14 cellular contexts compared by ENCODE assay signal in the genomic region with DNA sequence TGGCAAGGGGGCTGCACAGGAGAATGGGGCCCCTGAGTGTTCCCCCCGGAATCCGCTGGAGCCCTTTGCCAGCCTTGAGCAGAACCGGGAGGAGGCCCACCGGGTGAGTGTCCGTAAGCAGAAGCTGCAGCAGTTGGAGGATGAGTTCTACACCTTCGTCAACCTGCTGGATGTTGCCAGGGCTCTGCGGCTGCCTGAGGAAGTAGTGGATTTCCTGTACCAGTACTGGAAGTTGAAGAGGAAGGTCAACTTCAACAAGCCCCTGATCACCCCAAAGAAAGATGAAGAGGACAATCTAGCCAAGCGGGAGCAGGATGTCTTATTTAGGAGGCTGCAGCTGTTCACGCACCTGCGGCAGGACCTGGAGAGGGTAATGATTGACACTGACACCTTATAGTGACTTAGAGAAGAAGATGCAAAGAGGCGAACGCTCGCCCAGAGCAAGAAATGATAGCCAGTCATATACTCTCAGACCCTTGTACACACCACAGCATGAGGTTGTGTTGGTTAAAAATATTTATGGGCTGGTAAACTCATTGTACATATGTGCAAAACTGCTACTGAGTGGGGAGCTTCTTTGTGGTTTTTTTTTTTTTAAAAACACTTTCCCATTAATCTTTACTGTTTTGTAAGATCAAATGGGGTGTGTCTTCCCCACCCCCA. TPM values are rescaled to one million over a fixed set of nuclear protein-coding genes. Genes with fewer than 3 reads are reported as not detected.
DNase-seq lines count a peak whose midpoint lies in the region; ATAC-seq and TF ChIP-seq lines count a peak whose summit lies in the region.
"Had no signal": no experiment of that assay in that cellular context is flagged by ENCODE, and none has a peak within 500 bp of the region (broad histone marks: within the 10 kb centered on the region; RNA-seq: fewer than 3 reads in every experiment).

No MANE protein-coding gene starts in this region.

- no peak for TF ChIP-seq CTCF in CD8-positive, alpha-beta T cell (IDR thresholded peaks at IDR 0.05)

- no peaks in the 10 kb centered on the region for H3K27me3 ChIP-seq in CD8-positive, alpha-beta T cell (ENCODE audit: insufficient read depth, low read length)

- H3K36me3 ChIP-seq in CD8-positive, alpha-beta T cell (ENCODE audit: insufficient read depth, low read length): peaks cover 35% of the 10 kb centered on the region

- no peak overlapping the region for H3K4me3 Mint-ChIP-seq in CD8-positive, alpha-beta T cell
- peak overlapping the region; percentile 27 for H3K4me3 Mint-ChIP-seq in activated naive CD8-positive, alpha-beta T cell treated with anti-CD3 and anti-CD28 coated beads for 36 hours

- H3K36me3 Mint-ChIP-seq in CD8-positive, alpha-beta T cell: peaks cover 91% of the 10 kb centered on the region
- peaks cover 43% of the 10 kb centered on the region for H3K36me3 Mint-ChIP-seq in activated naive CD8-positive, alpha-beta T cell treated with anti-CD3 and anti-CD28 coated beads for 36 hours

- no peak overlapping the region for H3K4me3 ChIP-seq in CD8-positive, alpha-beta T cell (ENCODE audit: low read depth, low read length)
- H3K4me3 ChIP-seq: lung had no signal

- CTCF ChIA-PET in CD8-positive, alpha-beta T cell (lab: Charles Lee): interaction anchor here (0.7 to 3.5 kb wide), 8 partner anchors 8 to 79 kb away, joined by 3 to 31 read pairs (median 5); no protein-coding TSS in a partner anchor

- H3K4me1 Mint-ChIP-seq in CD8-positive, alpha-beta T cell (ENCODE audit: low read depth): peaks cover 35% of the 10 kb centered on the region
- H3K4me1 Mint-ChIP-seq in activated naive CD8-positive, alpha-beta T cell treated with anti-CD3 and anti-CD28 coated beads for 36 hours: peaks cover 45% of the 10 kb centered on the region

- no peak overlapping the region for H3K27ac ChIP-seq in CD8-positive, alpha-beta T cell (ENCODE audit: low read depth, low read length)

- peak overlapping the region; percentile 75 for H3K27ac Mint-ChIP-seq in CD8-positive, alpha-beta T cell
- peak overlapping the region; percentile 85 for H3K27ac Mint-ChIP-seq in activated naive CD8-positive, alpha-beta T cell treated with anti-CD3 and anti-CD28 coated beads for 36 hours

- H3K9me3 Mint-ChIP-seq in CD8-positive, alpha-beta T cell: no peaks in the 10 kb centered on the region
- H3K9me3 Mint-ChIP-seq in activated naive CD8-positive, alpha-beta T cell treated with anti-CD3 and anti-CD28 coated beads for 36 hours: no peaks in the 10 kb centered on the region

- no peaks in the 10 kb centered on the region for H3K27me3 Mint-ChIP-seq in CD8-positive, alpha-beta T cell (ENCODE audit: low read depth)
- no peaks in the 10 kb centered on the region for H3K27me3 Mint-ChIP-seq in activated naive CD8-positive, alpha-beta T cell treated with anti-CD3 and anti-CD28 coated beads for 36 hours

- intact Hi-C loops in CD8-positive, alpha-beta T cell (cut with DNase I, micrococcal nuclease): loop anchor here (2.0 to 5.0 kb wide), 4 partner anchors 53 to 410 kb away; a partner anchor contains a TSS

- peak; percentile 6 for ATAC-seq in CD8-positive, alpha-beta T cell
- ATAC-seq in GM19397 (IDR thresholded peaks at IDR 0.05; ENCODE audit: unreplicated experiment): peak; percentile 49
- ATAC-seq in HG03103 (IDR thresholded peaks at IDR 0.05; ENCODE audit: low read depth, unreplicated experiment): peak; percentile 21

- H3K9me3 ChIP-seq in CD8-positive, alpha-beta T cell (ENCODE audit: low read length): no peaks in the 10 kb centered on the region

- peaks cover 24% of the 10 kb centered on the region for H3K4me1 ChIP-seq in CD8-positive, alpha-beta T cell (ENCODE audit: insufficient read depth, low read length)

- DNase-seq in CD8-positive, alpha-beta T cell: no peak
- DNase-seq in activated naive CD8-positive, alpha-beta T cell treated with anti-CD3 and anti-CD28 coated beads for 36 hours: no peak
- no peak for DNase-seq in ureter (ENCODE audit: low spot score)
- DNase-seq in NCI-H446 (lab: John Stamatoyannopoulos, UW): no peak
- DNase-seq in NCI-H774 (lab: John Stamatoyannopoulos, UW): no peak
- DNase-seq in NCI-H1694 (lab: John Stamatoyannopoulos, UW): no peak
- DNase-seq: COR-L47, MM.1S, SIG-M5, small intestine, trophoblast cell had no signal

- POLR2A ChIA-PET in CD8-positive, alpha-beta T cell (lab: Charles Lee): interaction anchor here (1.4 to 1.5 kb wide), 2 partner anchors 49 to 50 kb away, joined by 3 to 5 read pairs; no protein-coding TSS in a partner anchor

RNA-seq across cellular contexts. Expression of a gene that starts 52.5 kb away (rescaled TPM):
- 10 to 100 TPM; 77.5 to 82.2 TPM for total RNA-seq in CD8-positive, alpha-beta T cell
- 10 to 100 TPM; 29.7 to 31.5 TPM for total RNA-seq in activated naive CD8-positive, alpha-beta T cell treated with anti-CD3 and anti-CD28 coated beads for 36 hours
- 56.8 TPM for total RNA-seq in ureter
